In genomic region chr5:50547303-50547702, GRCh38 we compare ENCODE assay signal across 11 cellular contexts.
DNase-seq lines count a peak whose midpoint lies in the region; ATAC-seq and TF ChIP-seq lines count a peak whose summit lies in the region.
"Had no signal": no experiment of that assay in that cellular context is flagged by ENCODE, and none has a peak within 500 bp of the region (broad histone marks: within the 10 kb centered on the region; RNA-seq: fewer than 3 reads in every experiment).

No MANE protein-coding gene starts in this region.

- no peak overlapping the region for H3K9ac ChIP-seq in OCI-LY1 (ENCODE audit: low read length)

- H3K4me1 Mint-ChIP-seq in progenitor cell of endocrine pancreas (ENCODE audit: low read depth), result no peaks in the 10 kb centered on the region

- H3K36me3 Mint-ChIP-seq in progenitor cell of endocrine pancreas (ENCODE audit: insufficient read depth), result no peaks in the 10 kb centered on the region

- H3K4me3 ChIP-seq in OCI-LY1 (ENCODE audit: low read depth, low read length, poor library complexity, severe bottlenecking) (no peak overlapping the region), breast epithelium (no peak overlapping the region)
- H3K4me3 ChIP-seq: lung, right atrium auricular region had no signal

- H3K9me3 Mint-ChIP-seq in progenitor cell of endocrine pancreas (ENCODE audit: low read depth), result peaks cover 7% of the 10 kb centered on the region

- TF ChIP-seq POLR2A in breast epithelium (IDR thresholded peaks at IDR 0.05), result no peak

- H3K4me1 ChIP-seq in OCI-LY1 (ENCODE audit: insufficient read depth, low read length, severe bottlenecking), result peaks cover 25% of the 10 kb centered on the region
- H3K4me1 ChIP-seq in breast epithelium, result no peaks in the 10 kb centered on the region
- H3K4me1 ChIP-seq: right atrium auricular region had no signal

- no peaks in the 10 kb centered on the region for H3K9me2 ChIP-seq in OCI-LY1 (ENCODE audit: low read depth, low read length)

- no peak overlapping the region for H2AFZ ChIP-seq in OCI-LY1 (ENCODE audit: low read length)

- H3K27ac Mint-ChIP-seq in progenitor cell of endocrine pancreas, result no peak overlapping the region

- intact Hi-C loops in breast epithelium (cut with DNase I; ENCODE audit: low total_unique reads), result no loop called here

- H3K36me3 ChIP-seq in OCI-LY1 (ENCODE audit: insufficient read depth, low read length), result no peaks in the 10 kb centered on the region
- H3K36me3 ChIP-seq in breast epithelium, result no peaks in the 10 kb centered on the region
- H3K36me3 ChIP-seq: right atrium auricular region had no signal

- H3K27me3 Mint-ChIP-seq in progenitor cell of endocrine pancreas, result no peaks in the 10 kb centered on the region

- H3K27me3 ChIP-seq in OCI-LY1 (ENCODE audit: insufficient read depth, low read length) (no peaks in the 10 kb centered on the region), breast epithelium (no peaks in the 10 kb centered on the region)
- H3K27me3 ChIP-seq: right atrium auricular region had no signal

- H3K4me2 ChIP-seq in OCI-LY1 (ENCODE audit: low read length), result peak overlapping the region; percentile 42; the same call in 1 of the 2 replicates

- H3K4me3 Mint-ChIP-seq in progenitor cell of endocrine pancreas (ENCODE audit: low read depth), result no peak overlapping the region

- peak overlapping the region; percentile 70 for H3K27ac ChIP-seq in OCI-LY1 (ENCODE audit: low read depth, low read length, poor library complexity, severe bottlenecking)
- no peak overlapping the region for H3K27ac ChIP-seq in breast epithelium
- H3K27ac ChIP-seq: right atrium auricular region had no signal

- no peak for TF ChIP-seq CTCF in GM10266 (IDR thresholded peaks at IDR 0.05; ENCODE audit: control insufficient read depth, insufficient read depth, low read depth, missing control alignments)
- no peak for TF ChIP-seq CTCF in OCI-LY1 (IDR thresholded peaks at IDR 0.05; ENCODE audit: low read length)
- TF ChIP-seq CTCF in breast epithelium (IDR thresholded peaks at IDR 0.05), result no peak
- TF ChIP-seq CTCF in progenitor cell of endocrine pancreas (IDR thresholded peaks at IDR 0.05; ENCODE audit: unreplicated experiment), result no peak

- H3K9me3 ChIP-seq in OCI-LY1 (ENCODE audit: low read length) (no peaks in the 10 kb centered on the region), breast epithelium (no peaks in the 10 kb centered on the region)
- H3K9me3 ChIP-seq: right atrium auricular region had no signal

- H4K20me1 ChIP-seq in OCI-LY1 (ENCODE audit: insufficient read depth, low read length), result no peaks in the 10 kb centered on the region

- DNase-seq in GM10266 (ENCODE audit: extremely low spot score) (peak; percentile 10), breast epithelium (ENCODE audit: low spot score in 2 of 2) (no peak), progenitor cell of endocrine pancreas (ENCODE audit: low spot score, unreplicated experiment) (no peak), NCI-H446 (lab: John Stamatoyannopoulos, UW) (no peak), HEK293T (ENCODE audit: extremely low spot score) (no peak)
- DNase-seq: NCI-H2227 treated with DMSO at 0.1 percent for 48 hours had no signal

- H3K79me2 ChIP-seq in OCI-LY1 (ENCODE audit: insufficient read depth, low read length), result no peaks in the 10 kb centered on the region

- POLR2A ChIA-PET in HEK293T (lab: Yijun Ruan, JAX), result no interaction called here

- no peaks in the 10 kb centered on the region for H3F3A ChIP-seq in OCI-LY1 (ENCODE audit: insufficient read depth, low read length)

- ATAC-seq in GM21367 (IDR thresholded peaks at IDR 0.05; ENCODE audit: unreplicated experiment) (peak; percentile 94), HG03108 (IDR thresholded peaks at IDR 0.05; ENCODE audit: unreplicated experiment) (peak; percentile 79)

- CTCF ChIA-PET in HEK293T (lab: Yijun Ruan, JAX), result no interaction called here

TF ChIP-seq in HEK293T, 16 proteins besides CTCF, POLR2A, EP300 and RAD21:
- TF ChIP-seq CTBP1 (IDR thresholded peaks at IDR 0.05; ENCODE audit: borderline replicate concordance) (no peak), HDGF (IDR thresholded peaks at IDR 0.05; ENCODE audit: borderline replicate concordance) (no peak), TARDBP (IDR thresholded peaks at IDR 0.05) (no peak), SP1 (IDR thresholded peaks at IDR 0.05) (no peak), LEF1 (IDR thresholded peaks at IDR 0.05; ENCODE audit: borderline replicate concordance) (no peak), FOXA1 (IDR thresholded peaks at IDR 0.05) (no peak), SUZ12 (IDR thresholded peaks at IDR 0.05) (no peak)
